ENCODE assay signal across 19 cellular contexts in genomic region chr2:37223131-37223530, GRCh38. TPM values are rescaled to one million over a fixed set of nuclear protein-coding genes. Genes with fewer than 3 reads are reported as not detected.
A peak's percentile ranks its signal among the peaks of the same experiment; 100 is the strongest.
DNase-seq lines count a peak whose midpoint lies in the region; ATAC-seq and TF ChIP-seq lines count a peak whose summit lies in the region.
"Had no signal": no experiment of that assay in that cellular context is flagged by ENCODE, and none has a peak within 500 bp of the region (broad histone marks: within the 10 kb centered on the region; RNA-seq: fewer than 3 reads in every experiment).

No MANE protein-coding gene starts in this region.

- no peaks in the 10 kb centered on the region; the same call in none of the 2 replicates for H3F3A ChIP-seq in PC-9 (ENCODE audit: insufficient read depth, low read depth)

- no peak for DNase-seq in activated CD4-positive, alpha-beta T cell treated with anti-CD3 and anti-CD28 coated beads for 36 hours
- DNase-seq in activated CD4-positive, alpha-beta T cell treated with anti-CD3 and anti-CD28 coated beads, Interleukin-2, amount 50 U/mL, for 1 hour = no peak
- no peak for DNase-seq in natural killer cell
- no peak for DNase-seq in natural killer cell treated with Interleukin-12 subunit alpha and Interleukin-12 subunit beta and Interleukin-15 and Interleukin-18, amount 100 ng/mL, for 72 hours (ENCODE audit: low spot score)
- no peak for DNase-seq in activated CD8-positive, alpha-beta T cell treated with anti-CD3 and anti-CD28 coated beads for 36 hours
- DNase-seq in stimulated activated effector memory CD8-positive, alpha-beta T cell treated with anti-CD3 and anti-CD28 coated beads, Interleukin-12 subunit alpha, Interleukin-12 subunit beta, amount 100 ng/mL, for 72 hours (ENCODE audit: low spot score in 2 of 2) = no peak
- DNase-seq in SW480 (ENCODE audit: low spot score) = no peak
- no peak for DNase-seq in PC-9
- DNase-seq: Caco-2; KBM-7; NCI-H187; NCI-H2107; NCI-H510A; NCI-H748 treated with DMSO at 0.1 percent for 48 hours; NK-92 treated with Interleukin-12 subunit alpha and Interleukin-12 subunit beta, amount 100 ng/mL, for 24 hours had no signal

- intact Hi-C loops in activated CD4-positive, alpha-beta T cell treated with anti-CD3 and anti-CD28 coated beads for 36 hours (cut with DNase I, micrococcal nuclease) = no loop called here
- intact Hi-C loops in natural killer cell (cut with micrococcal nuclease) (no loop called here), PC-9 (cut with micrococcal nuclease; ENCODE audit: unreplicated experiment) (no loop called here)
- intact Hi-C loops in activated CD8-positive, alpha-beta T cell treated with anti-CD3 and anti-CD28 coated beads for 36 hours (cut with micrococcal nuclease) = no loop called here

- no peaks in the 10 kb centered on the region for H3K27me3 Mint-ChIP-seq in activated CD4-positive, alpha-beta T cell treated with anti-CD3 and anti-CD28 coated beads for 36 hours
- H3K27me3 Mint-ChIP-seq in natural killer cell (ENCODE audit: low read depth in 2 of 2) = no peaks in the 10 kb centered on the region
- no peaks in the 10 kb centered on the region for H3K27me3 Mint-ChIP-seq in natural killer cell treated with Interleukin-12 subunit alpha and Interleukin-12 subunit beta and Interleukin-15 and Interleukin-18, amount 100 ng/mL, for 72 hours
- no peaks in the 10 kb centered on the region for H3K27me3 Mint-ChIP-seq in activated CD8-positive, alpha-beta T cell treated with anti-CD3 and anti-CD28 coated beads for 36 hours

- ATAC-seq in activated CD4-positive, alpha-beta T cell treated with anti-CD3 and anti-CD28 coated beads for 36 hours = no peak
- ATAC-seq in natural killer cell = no peak
- no peak for ATAC-seq in natural killer cell treated with Interleukin-12 subunit alpha and Interleukin-12 subunit beta and Interleukin-15 and Interleukin-18, amount 100 ng/mL, for 72 hours
- no peak for ATAC-seq in activated CD8-positive, alpha-beta T cell treated with anti-CD3 and anti-CD28 coated beads for 36 hours
- ATAC-seq in stimulated activated effector memory CD8-positive, alpha-beta T cell treated with anti-CD3 and anti-CD28 coated beads, Interleukin-12 subunit alpha, Interleukin-12 subunit beta, amount 100 ng/mL, for 72 hours = no peak
- ATAC-seq: HCT116, Right ventricle myocardium inferior had no signal

- no peak overlapping the region for H3K4me2 ChIP-seq in PC-9

- H3K4me1 ChIP-seq in PC-9 (replicated peaks; ENCODE audit: insufficient read depth) = no peaks in the 10 kb centered on the region

- no peak overlapping the region for H3K4me3 Mint-ChIP-seq in activated CD4-positive, alpha-beta T cell treated with anti-CD3 and anti-CD28 coated beads for 36 hours
- H3K4me3 Mint-ChIP-seq in natural killer cell = no peak overlapping the region
- H3K4me3 Mint-ChIP-seq in natural killer cell treated with Interleukin-12 subunit alpha and Interleukin-12 subunit beta and Interleukin-15 and Interleukin-18, amount 100 ng/mL, for 72 hours = no peak overlapping the region
- H3K4me3 Mint-ChIP-seq in activated CD8-positive, alpha-beta T cell treated with anti-CD3 and anti-CD28 coated beads for 36 hours = no peak overlapping the region
- no peak overlapping the region for H3K4me3 Mint-ChIP-seq in stimulated activated effector memory CD8-positive, alpha-beta T cell treated with anti-CD3 and anti-CD28 coated beads, Interleukin-12 subunit alpha, Interleukin-12 subunit beta, amount 100 ng/mL, for 72 hours
- H3K4me3 Mint-ChIP-seq: CD14-positive monocyte had no signal

- no peaks in the 10 kb centered on the region for H3K9me3 Mint-ChIP-seq in activated CD4-positive, alpha-beta T cell treated with anti-CD3 and anti-CD28 coated beads for 36 hours (ENCODE audit: low read depth)
- H3K9me3 Mint-ChIP-seq in natural killer cell = no peaks in the 10 kb centered on the region
- no peaks in the 10 kb centered on the region for H3K9me3 Mint-ChIP-seq in natural killer cell treated with Interleukin-12 subunit alpha and Interleukin-12 subunit beta and Interleukin-15 and Interleukin-18, amount 100 ng/mL, for 72 hours
- H3K9me3 Mint-ChIP-seq in activated CD8-positive, alpha-beta T cell treated with anti-CD3 and anti-CD28 coated beads for 36 hours = no peaks in the 10 kb centered on the region
- no peaks in the 10 kb centered on the region for H3K9me3 Mint-ChIP-seq in stimulated activated effector memory CD8-positive, alpha-beta T cell treated with anti-CD3 and anti-CD28 coated beads, Interleukin-12 subunit alpha, Interleukin-12 subunit beta, amount 100 ng/mL, for 72 hours
- H3K9me3 Mint-ChIP-seq: CD14-positive monocyte had no signal

- H3K27ac ChIP-seq in PC-9 = no peak overlapping the region
- H3K27ac ChIP-seq: 22Rv1 had no signal

- H3K79me2 ChIP-seq in PC-9 (ENCODE audit: low read depth) = peaks cover 45% of the 10 kb centered on the region

- POLR2A ChIA-PET in activated CD4-positive, alpha-beta T cell treated with anti-CD3 and anti-CD28 coated beads for 36 hours (lab: Charles Lee) = no interaction called here
- POLR2A ChIA-PET in activated CD8-positive, alpha-beta T cell treated with anti-CD3 and anti-CD28 coated beads for 36 hours (lab: Charles Lee) = interaction anchor here (0.7 to 2.0 kb wide), 3 partner anchors 9 to 90 kb away, joined by 3 to 5 read pairs (median 3); no protein-coding TSS in a partner anchor
- POLR2A ChIA-PET in PC-9 (lab: Charles Lee; ENCODE audit: unreplicated experiment) = no interaction called here

- peaks cover 79% of the 10 kb centered on the region for H3K36me3 Mint-ChIP-seq in activated CD4-positive, alpha-beta T cell treated with anti-CD3 and anti-CD28 coated beads for 36 hours (ENCODE audit: low read depth)
- peaks cover 12% of the 10 kb centered on the region for H3K36me3 Mint-ChIP-seq in natural killer cell
- H3K36me3 Mint-ChIP-seq in natural killer cell treated with Interleukin-12 subunit alpha and Interleukin-12 subunit beta and Interleukin-15 and Interleukin-18, amount 100 ng/mL, for 72 hours = peaks cover 30% of the 10 kb centered on the region
- peaks cover 62% of the 10 kb centered on the region for H3K36me3 Mint-ChIP-seq in activated CD8-positive, alpha-beta T cell treated with anti-CD3 and anti-CD28 coated beads for 36 hours (ENCODE audit: low read depth)
- peaks cover 93% of the 10 kb centered on the region for H3K36me3 Mint-ChIP-seq in stimulated activated effector memory CD8-positive, alpha-beta T cell treated with anti-CD3 and anti-CD28 coated beads, Interleukin-12 subunit alpha, Interleukin-12 subunit beta, amount 100 ng/mL, for 72 hours

- CTCF ChIA-PET in activated CD4-positive, alpha-beta T cell treated with anti-CD3 and anti-CD28 coated beads for 36 hours (lab: Charles Lee) = interaction anchor here (0.7 to 1.1 kb wide), 2 partner anchors 46 to 154 kb away, joined by 3 read pairs; no protein-coding TSS in a partner anchor
- CTCF ChIA-PET in activated CD8-positive, alpha-beta T cell treated with anti-CD3 and anti-CD28 coated beads for 36 hours (lab: Charles Lee) = interaction anchor here (0.6 to 1.4 kb wide), 2 partner anchors 20 to 55 kb away, joined by 3 to 6 read pairs; no protein-coding TSS in a partner anchor
- CTCF ChIA-PET in PC-9 (lab: Charles Lee) = no interaction called here

- no peak overlapping the region for H2AFZ ChIP-seq in PC-9

- no peaks in the 10 kb centered on the region for H3K27me3 ChIP-seq in PC-9 (ENCODE audit: insufficient read depth, low read depth)

- no peak overlapping the region for H3K4me3 ChIP-seq in PC-9

- H3K27ac Mint-ChIP-seq in activated CD4-positive, alpha-beta T cell treated with anti-CD3 and anti-CD28 coated beads for 36 hours = peak overlapping the region; percentile 51
- peak overlapping the region; percentile 4 to 45 for H3K27ac Mint-ChIP-seq in natural killer cell
- no peak overlapping the region for H3K27ac Mint-ChIP-seq in natural killer cell treated with Interleukin-12 subunit alpha and Interleukin-12 subunit beta and Interleukin-15 and Interleukin-18, amount 100 ng/mL, for 72 hours
- H3K27ac Mint-ChIP-seq in activated CD8-positive, alpha-beta T cell treated with anti-CD3 and anti-CD28 coated beads for 36 hours = peak overlapping the region; percentile 77
- peak overlapping the region; percentile 58 for H3K27ac Mint-ChIP-seq in stimulated activated effector memory CD8-positive, alpha-beta T cell treated with anti-CD3 and anti-CD28 coated beads, Interleukin-12 subunit alpha, Interleukin-12 subunit beta, amount 100 ng/mL, for 72 hours

- H3K36me3 ChIP-seq in PC-9 (ENCODE audit: low read depth) = peaks cover 43% of the 10 kb centered on the region

- H3K9me3 ChIP-seq in PC-9 (ENCODE audit: insufficient read depth, low read depth) = no peaks in the 10 kb centered on the region
- H3K9me3 ChIP-seq: Caco-2 had no signal

- H4K20me1 ChIP-seq in PC-9 (ENCODE audit: insufficient read depth) = peaks cover 21% of the 10 kb centered on the region

- TF ChIP-seq CTCF in natural killer cell (IDR thresholded peaks at IDR 0.05) = no peak
- no peak for TF ChIP-seq CTCF in activated CD8-positive, alpha-beta T cell treated with anti-CD3 and anti-CD28 coated beads for 36 hours (IDR thresholded peaks at IDR 0.05)
- TF ChIP-seq CTCF in PC-9 (conservative IDR thresholded peaks at IDR 0.05) = no peak

- no peaks in the 10 kb centered on the region for H3K9me2 ChIP-seq in PC-9 (ENCODE audit: insufficient read depth)

- no TSS peak for BruUV-seq in PC-9 (replicated peaks; lab: Mats Ljungman, UMichigan)

- peaks cover 58% of the 10 kb centered on the region for H3K4me1 Mint-ChIP-seq in activated CD4-positive, alpha-beta T cell treated with anti-CD3 and anti-CD28 coated beads for 36 hours
- H3K4me1 Mint-ChIP-seq in natural killer cell = peaks cover 25 to 27% of the 10 kb centered on the region in 2 donors
- peaks cover 25 to 37% of the 10 kb centered on the region in 2 donors for H3K4me1 Mint-ChIP-seq in natural killer cell treated with Interleukin-12 subunit alpha and Interleukin-12 subunit beta and Interleukin-15 and Interleukin-18, amount 100 ng/mL, for 72 hours (ENCODE audit: low read depth in 2 of 2)
- H3K4me1 Mint-ChIP-seq in activated CD8-positive, alpha-beta T cell treated with anti-CD3 and anti-CD28 coated beads for 36 hours (ENCODE audit: low read depth) = peaks cover 58% of the 10 kb centered on the region
- peaks cover 42% of the 10 kb centered on the region for H3K4me1 Mint-ChIP-seq in stimulated activated effector memory CD8-positive, alpha-beta T cell treated with anti-CD3 and anti-CD28 coated beads, Interleukin-12 subunit alpha, Interleukin-12 subunit beta, amount 100 ng/mL, for 72 hours

RNA-seq across cellular contexts. Expression of gene CEBPZ, which starts 8.3 kb away (rescaled TPM):
- total RNA-seq in activated CD4-positive, alpha-beta T cell treated with anti-CD3 and anti-CD28 coated beads for 36 hours = 100 to 1,000 TPM in 1 of 2 experiments, 10 to 100 TPM in 1; 81.8 to 107 TPM
- total RNA-seq in natural killer cell = 10 to 100 TPM; 51.0 to 58.1 (median 54.5) TPM
- total RNA-seq in natural killer cell treated with Interleukin-12 subunit alpha and Interleukin-12 subunit beta and Interleukin-15 and Interleukin-18, amount 100 ng/mL, for 72 hours = 10 to 100 TPM; 35.3 to 74.0 TPM
- 10 to 100 TPM; 69.2 to 78.6 TPM for total RNA-seq in activated CD8-positive, alpha-beta T cell treated with anti-CD3 and anti-CD28 coated beads for 36 hours
- total RNA-seq in PC-9 (2021) = 29.2 and 35.7 TPM in 2 replicates

RNA-seq across cellular contexts. Expression of gene NDUFAF7, which starts 8.3 kb away (rescaled TPM):
- total RNA-seq in activated CD4-positive, alpha-beta T cell treated with anti-CD3 and anti-CD28 coated beads for 36 hours = 10 to 100 TPM; 20.8 to 22.9 TPM
- total RNA-seq in natural killer cell (10 to 100 TPM; 13.4 to 24.1 (median 19.7) TPM), PC-9 (2021) (18.8 and 21.9 TPM in 2 replicates)
- 10 to 100 TPM; 20.5 to 24.3 TPM for total RNA-seq in natural killer cell treated with Interleukin-12 subunit alpha and Interleukin-12 subunit beta and Interleukin-15 and Interleukin-18, amount 100 ng/mL, for 72 hours
- 10 to 100 TPM; 18.4 to 22.5 TPM for total RNA-seq in activated CD8-positive, alpha-beta T cell treated with anti-CD3 and anti-CD28 coated beads for 36 hours

RNA-seq across cellular contexts. Expression of gene CEBPZOS, which starts 26.8 kb away (rescaled TPM):
- total RNA-seq in activated CD4-positive, alpha-beta T cell treated with anti-CD3 and anti-CD28 coated beads for 36 hours = 10 to 100 TPM; 46.6 to 49.8 TPM
- total RNA-seq in natural killer cell (10 to 100 TPM; 30.3 to 37.0 (median 30.9) TPM), PC-9 (2021) (46.5 and 53.2 TPM in 2 replicates)
- 10 to 100 TPM; 32.6 to 37.9 TPM for total RNA-seq in natural killer cell treated with Interleukin-12 subunit alpha and Interleukin-12 subunit beta and Interleukin-15 and Interleukin-18, amount 100 ng/mL, for 72 hours
- total RNA-seq in activated CD8-positive, alpha-beta T cell treated with anti-CD3 and anti-CD28 coated beads for 36 hours = 10 to 100 TPM; 43.7 to 48.4 TPM

RNA-seq across cellular contexts. Expression of gene SULT6B1, which starts 34.7 kb away (rescaled TPM):
- not detected for total RNA-seq in activated CD4-positive, alpha-beta T cell treated with anti-CD3 and anti-CD28 coated beads for 36 hours
- total RNA-seq in natural killer cell (not detected), PC-9 (2021) (not detected in 2 replicates)
- not detected for total RNA-seq in natural killer cell treated with Interleukin-12 subunit alpha and Interleukin-12 subunit beta and Interleukin-15 and Interleukin-18, amount 100 ng/mL, for 72 hours
- not detected for total RNA-seq in activated CD8-positive, alpha-beta T cell treated with anti-CD3 and anti-CD28 coated beads for 36 hours
- total RNA-seq: Caco-2, Right ventricle myocardium inferior had no signal

Comparison
In these comparisons a context has a peak if more than half of its experiments do, and no peak if none do; other contexts are left out.
1. H3K27ac Mint-ChIP-seq: peak in activated CD4-positive, alpha-beta T cell treated with anti-CD3 and anti-CD28 coated beads for 36 hours (single experiment), natural killer cell (2 of 2), activated CD8-positive, alpha-beta T cell treated with anti-CD3 and anti-CD28 coated beads for 36 hours (single experiment) and stimulated activated effector memory CD8-positive, alpha-beta T cell treated with anti-CD3 and anti-CD28 coated beads, Interleukin-12 subunit alpha, Interleukin-12 subunit beta, amount 100 ng/mL, for 72 hours (single experiment); none in natural killer cell treated with Interleukin-12 subunit alpha and Interleukin-12 subunit beta and Interleukin-15 and Interleukin-18, amount 100 ng/mL, for 72 hours (0 of 2).